In the genomic region with DNA sequence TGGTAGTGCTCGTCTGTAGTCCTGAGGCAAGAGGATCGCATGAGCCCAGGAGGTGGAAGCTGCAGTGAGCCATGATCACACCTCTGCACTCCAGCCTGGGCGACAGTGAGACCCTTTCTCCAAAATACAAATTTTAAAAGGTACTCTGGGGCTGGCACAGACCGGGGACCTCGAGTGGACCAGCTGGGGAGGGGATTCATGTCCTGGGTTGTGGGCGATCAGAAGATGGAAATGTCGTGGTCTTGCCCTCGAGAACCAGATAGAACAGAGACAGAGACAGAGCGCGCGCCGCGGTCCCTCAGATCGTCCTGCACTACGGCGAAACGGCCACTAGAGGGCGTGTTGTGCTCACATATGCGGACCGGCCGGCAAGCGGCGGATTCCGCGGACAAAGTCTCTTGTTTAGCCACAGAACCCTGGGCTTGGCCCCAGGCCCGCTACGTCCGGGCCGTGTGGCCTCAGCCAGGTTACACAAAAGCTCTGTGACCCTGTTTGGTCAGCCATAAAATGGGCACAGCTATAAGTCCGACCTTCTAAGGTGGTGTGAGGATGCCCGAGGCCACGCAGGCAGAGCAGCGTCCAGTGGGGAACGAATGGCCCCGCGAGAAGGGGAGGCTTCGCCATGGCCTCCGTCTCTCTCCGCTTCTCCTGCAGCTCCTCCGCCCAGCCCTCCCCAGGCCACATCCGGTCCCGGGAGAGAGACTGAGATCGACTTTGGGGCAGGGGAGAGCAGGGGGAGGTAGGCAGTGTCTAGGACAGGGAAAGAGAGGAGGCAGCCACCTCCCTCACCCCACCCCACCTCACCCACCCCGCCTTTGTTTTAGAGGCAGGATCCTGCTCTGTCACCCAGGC, we compare ENCODE assay signal across 8 cellular contexts. TPM values are rescaled to one million over a fixed set of nuclear protein-coding genes. Genes with fewer than 3 reads are reported as not detected.
DNase-seq lines count a peak whose midpoint lies in the region; ATAC-seq lines count a peak whose summit lies in the region.

No MANE protein-coding gene starts in this region.

- ATAC-seq in esophagus mucosa (peak; percentile 91), HG02610 (IDR thresholded peaks at IDR 0.05; ENCODE audit: unreplicated experiment) (no peak)

- peak overlapping the region; percentile 33 for H3K9ac ChIP-seq in muscle layer of colon (ENCODE audit: low read length)

- no peaks in the 10 kb centered on the region for H3K9me3 ChIP-seq in muscle layer of colon (ENCODE audit: low read length)

- H3K36me3 ChIP-seq in muscle layer of colon (ENCODE audit: insufficient read depth, low read length) = no peaks in the 10 kb centered on the region

- peak; percentile 37 for DNase-seq in DMS53 treated with DMSO at 0.1 percent for 48 hours (lab: John Stamatoyannopoulos, UW; ENCODE audit: unreplicated experiment)
- DNase-seq in HuH-7.5 (ENCODE audit: low spot score) = peak; percentile 73
- peak; percentile 90 for DNase-seq in OCI-M1 (lab: John Stamatoyannopoulos, UW)
- peak; percentile 90 for DNase-seq in activated T-cell treated with anti-CD3 and anti-CD28 coated beads, Interleukin-2, amount 50 U/mL, for 1 hour
- DNase-seq in stimulated activated CD8-positive, alpha-beta memory T cell treated with anti-CD3 and anti-CD28 coated beads, Interleukin-4, amount 100 ng/mL, for 4 hours (ENCODE audit: low read depth in 2 of 2, low spot score in 1 of 2) = peak; percentile 65 to 67

- H3K27me3 ChIP-seq in muscle layer of colon (ENCODE audit: control insufficient read depth in 1 of 2, insufficient read depth in 2 of 2, low read length in 2 of 2) = peaks cover 0 to 9% of the 10 kb centered on the region in 2 donors

- no peak overlapping the region for H3K27ac ChIP-seq in muscle layer of colon (ENCODE audit: low read depth, low read length)

- peaks cover 6% of the 10 kb centered on the region for H3K4me1 ChIP-seq in muscle layer of colon (ENCODE audit: insufficient read depth, low read length)

- H3K4me3 ChIP-seq in muscle layer of colon (ENCODE audit: low read depth in 1 of 2, low read length in 2 of 2) = peak overlapping the region; percentile 0 to 74

RNA-seq across cellular contexts. Expression of gene SBK1, which starts 14.6 kb away (rescaled TPM):
- 0.52 TPM for total RNA-seq in esophagus mucosa

Comparison
In these comparisons a context has a peak if more than half of its experiments do, and no peak if none do; other contexts are left out.
1. DNase-seq: peak in every context shown above with its lines; median percentile 90 in OCI-M1; 90 in activated T-cell treated with anti-CD3 and anti-CD28 coated beads, Interleukin-2, amount 50 U/mL, for 1 hour; 73 in HuH-7.5; 66 in stimulated activated CD8-positive, alpha-beta memory T cell treated with anti-CD3 and anti-CD28 coated beads, Interleukin-4, amount 100 ng/mL, for 4 hours; 37 in DMS53 treated with DMSO at 0.1 percent for 48 hours.